17 cellular contexts compared by ENCODE assay signal in the genomic region with DNA sequence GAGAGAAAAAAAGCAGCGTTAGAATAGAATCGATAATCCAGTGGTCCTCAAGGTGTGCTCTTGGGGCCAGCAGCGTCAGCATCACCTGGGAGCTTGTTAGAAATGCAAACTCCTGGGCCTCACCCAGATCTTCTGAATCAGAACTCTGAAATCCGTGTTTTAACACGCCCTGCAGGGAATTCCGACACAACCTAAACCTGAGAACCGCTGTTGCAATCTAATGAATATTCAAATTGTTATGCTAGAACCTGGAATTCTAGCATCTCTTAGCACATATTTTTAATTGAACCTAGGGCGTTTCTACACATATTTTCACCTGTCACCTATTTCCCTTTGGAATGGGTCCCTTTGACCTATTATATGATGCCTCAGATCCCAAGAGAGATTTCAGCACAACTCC.
DNase-seq lines count a peak whose midpoint lies in the region; ATAC-seq and TF ChIP-seq lines count a peak whose summit lies in the region.
"Had no signal": no experiment of that assay in that cellular context is flagged by ENCODE, and none has a peak within 500 bp of the region (broad histone marks: within the 10 kb centered on the region; RNA-seq: fewer than 3 reads in every experiment).

No MANE protein-coding gene starts in this region.

- no peaks in the 10 kb centered on the region for H3K27me3 ChIP-seq in thymus (ENCODE audit: control insufficient read depth, insufficient read depth)
- H3K27me3 ChIP-seq: ovary had no signal

- peak; percentile 42 for ATAC-seq in mucosa of descending colon
- no peak for ATAC-seq in HG02885 (IDR thresholded peaks at IDR 0.05; ENCODE audit: poor library complexity, unreplicated experiment)
- ATAC-seq in GM19395 (IDR thresholded peaks at IDR 0.05; ENCODE audit: unreplicated experiment): no peak
- ATAC-seq: Panc1, T-cell had no signal

- CTCF ChIA-PET in RWPE1 (lab: Yijun Ruan, JAX): interaction anchor here (0.6 kb wide), 1 partner anchor 109 kb away, joined by 3 read pairs; no protein-coding TSS in a partner anchor

- peak overlapping the region; percentile 86 for H3K27ac Mint-ChIP-seq in dendritic cell treated with granulocyte-macrophage colony-stimulating factor and Interleukin-4, amounts not matched to agents 40 ng/mL and 50 ng/mL, for 4 days
- H3K27ac Mint-ChIP-seq: B cell, T-cell, type B pancreatic cell, WTC11 had no signal

- H3K4me1 ChIP-seq in mucosa of descending colon (ENCODE audit: low read depth): peaks cover 21% of the 10 kb centered on the region
- H3K4me1 ChIP-seq in thymus (ENCODE audit: control insufficient read depth, insufficient read depth, low read length): peaks cover 20% of the 10 kb centered on the region

- H3K36me3 ChIP-seq in mucosa of descending colon (ENCODE audit: low read depth) (no peaks in the 10 kb centered on the region), thymus (ENCODE audit: control insufficient read depth, insufficient read depth) (no peaks in the 10 kb centered on the region)
- H3K36me3 ChIP-seq: ovary had no signal

- no peaks in the 10 kb centered on the region for H3K36me3 Mint-ChIP-seq in dendritic cell treated with granulocyte-macrophage colony-stimulating factor and Interleukin-4, amounts not matched to agents 40 ng/mL and 50 ng/mL, for 4 days (ENCODE audit: low read depth)
- H3K36me3 Mint-ChIP-seq: T-cell, type B pancreatic cell, WTC11 had no signal

- DNase-seq in RWPE1 (ENCODE audit: low spot score) (peak; percentile 70), mucosa of descending colon (peak in 1 of 3 donors; percentile 31), NCI-H146 treated with DMSO at 0.1 percent for 48 hours (lab: John Stamatoyannopoulos, UW; ENCODE audit: unreplicated experiment) (no peak)
- DNase-seq: activated effector memory CD4-positive, alpha-beta T cell treated with anti-CD3 and anti-CD28 coated beads, Interleukin-2, amount 50 U/mL, for 16 hours; DMS 273 treated with DMSO at 0.1 percent for 48 hours; NCI-H1694; NCI-H510A; T-cell had no signal

- H3K4me3 Mint-ChIP-seq in dendritic cell treated with granulocyte-macrophage colony-stimulating factor and Interleukin-4, amounts not matched to agents 40 ng/mL and 50 ng/mL, for 4 days: no peak overlapping the region
- H3K4me3 Mint-ChIP-seq: T-cell, type B pancreatic cell, WTC11 had no signal

- TF ChIP-seq CTCF in RWPE1 (conservative IDR thresholded peaks at IDR 0.05; ENCODE audit: low read depth) (no peak), mucosa of descending colon (IDR thresholded peaks at IDR 0.05) (no peak)

- peak overlapping the region; percentile 84; the same call in 1 of the 2 replicates for H3K27ac ChIP-seq in RWPE1
- peak overlapping the region; percentile 55 for H3K27ac ChIP-seq in thymus (ENCODE audit: low read depth)

- H3K4me1 Mint-ChIP-seq in dendritic cell treated with granulocyte-macrophage colony-stimulating factor and Interleukin-4, amounts not matched to agents 40 ng/mL and 50 ng/mL, for 4 days (ENCODE audit: low read depth): peaks cover 66% of the 10 kb centered on the region

- intact Hi-C loops in dendritic cell treated with granulocyte-macrophage colony-stimulating factor and Interleukin-4, amounts not matched to agents 40 ng/mL and 50 ng/mL, for 4 days (cut with micrococcal nuclease): loop anchor here (5.0 kb wide), 2 partner anchors 70 to 200 kb away; a partner anchor contains a TSS
- intact Hi-C loops in mucosa of descending colon (cut with DNase I, micrococcal nuclease): no loop called here

- 80% methylated on average over 8 of the region's 8 CpGs for WGBS in thymus

- H3K4me3 ChIP-seq in mucosa of descending colon (no peak overlapping the region), thymus (ENCODE audit: low read length) (no peak overlapping the region)
- H3K4me3 ChIP-seq: ovary had no signal

- POLR2A ChIA-PET in RWPE1 (lab: Yijun Ruan, JAX; ENCODE audit: low non-redundant PET): no interaction called here

- H3K9me3 ChIP-seq in mucosa of descending colon: no peaks in the 10 kb centered on the region
- no peaks in the 10 kb centered on the region for H3K9me3 ChIP-seq in thymus (ENCODE audit: control insufficient read depth)
- H3K9me3 ChIP-seq: ovary had no signal

- H3K9me3 Mint-ChIP-seq in dendritic cell treated with granulocyte-macrophage colony-stimulating factor and Interleukin-4, amounts not matched to agents 40 ng/mL and 50 ng/mL, for 4 days: no peaks in the 10 kb centered on the region
- H3K9me3 Mint-ChIP-seq: T-cell, type B pancreatic cell had no signal

- peaks cover 10% of the 10 kb centered on the region for H3K27me3 Mint-ChIP-seq in dendritic cell treated with granulocyte-macrophage colony-stimulating factor and Interleukin-4, amounts not matched to agents 40 ng/mL and 50 ng/mL, for 4 days
- H3K27me3 Mint-ChIP-seq: type B pancreatic cell had no signal
